33 cellular contexts compared by ENCODE assay signal in the genomic region with DNA sequence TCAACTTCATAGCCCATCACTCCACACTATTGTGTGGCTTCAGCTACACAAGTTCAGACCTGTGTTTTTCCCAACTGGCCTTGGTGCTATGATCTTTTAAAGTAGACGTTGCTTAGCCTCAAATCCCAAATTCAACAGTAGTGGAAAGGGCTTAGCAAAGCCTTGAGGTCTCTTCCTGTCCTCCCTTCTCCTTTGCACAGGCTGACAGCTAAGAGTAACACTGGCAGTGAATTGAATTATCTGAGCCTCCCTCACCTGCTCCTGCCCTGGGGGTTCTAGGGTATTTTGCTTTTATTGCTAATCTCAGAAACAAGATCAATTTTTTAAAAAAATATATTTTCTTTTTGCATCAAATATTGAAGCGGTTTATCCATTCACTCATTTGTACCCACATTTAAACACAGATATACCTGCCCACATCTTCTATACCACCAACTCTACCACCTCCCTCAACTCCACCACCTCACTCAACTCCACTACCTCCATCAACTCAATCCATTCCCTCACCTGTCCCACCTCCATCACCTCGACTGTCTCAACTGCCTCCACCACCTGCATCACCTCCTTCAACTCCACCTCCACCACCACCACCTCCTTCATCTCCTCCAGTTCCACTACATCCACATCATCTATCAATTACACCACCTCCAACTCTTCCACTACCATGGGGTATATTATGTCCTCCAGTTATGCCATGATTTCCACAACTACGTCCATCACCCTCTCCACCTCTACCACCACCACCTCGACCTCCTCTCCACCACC. TPM values are rescaled to one million over a fixed set of nuclear protein-coding genes. Genes with fewer than 3 reads are reported as not detected.
"Had no signal": no experiment of that assay in that cellular context is flagged by ENCODE, and none has a peak within 500 bp of the region (broad histone marks: within the 10 kb centered on the region; RNA-seq: fewer than 3 reads in every experiment).

No MANE protein-coding gene starts in this region.

- H3K4me3 Mint-ChIP-seq: activated CD4-positive, alpha-beta memory T cell treated with anti-CD3 and anti-CD28 coated beads, Interleukin-2, amount 10 ng/mL, durations not matched to agents 7 days and 5 days; activated CD8-positive, alpha-beta memory T cell treated with anti-CD3 and anti-CD28 coated beads, Interleukin-2, amount 10 ng/mL, durations not matched to agents 7 days and 5 days; activated naive CD4-positive, alpha-beta T cell treated with anti-CD3 and anti-CD28 coated beads, Interleukin-2, amount 10 ng/mL, durations not matched to agents 7 days and 5 days; activated naive CD8-positive, alpha-beta T cell; activated naive CD8-positive, alpha-beta T cell treated with anti-CD3 and anti-CD28 coated beads, Interleukin-2, amount 50 U/mL, for 24 hours had no signal

- DNase-seq: activated CD4-positive, alpha-beta memory T cell treated with anti-CD3 and anti-CD28 coated beads, Interleukin-2, amount 10 ng/mL, durations not matched to agents 7 days and 5 days; activated CD4-positive, alpha-beta T cell treated with anti-CD3 and anti-CD28 coated beads for 1 hour; activated CD4-positive, alpha-beta T cell treated with anti-CD3 and anti-CD28 coated beads for 48 hours; activated CD4-positive, CD25-positive, alpha-beta regulatory T cell; activated CD8-positive, alpha-beta memory T cell treated with anti-CD3 and anti-CD28 coated beads for 24 hours; activated CD8-positive, alpha-beta memory T cell treated with anti-CD3 and anti-CD28 coated beads, Interleukin-2, amount 10 ng/mL, durations not matched to agents 7 days and 5 days; activated CD8-positive, alpha-beta memory T cell treated with anti-CD3 and anti-CD28 coated beads, Interleukin-2, amount 50 U/mL, for 48 hours; activated effector memory CD4-positive, alpha-beta T cell treated with Interleukin-2 at 50 U/mL for 16 hours; activated naive CD4-positive, alpha-beta T cell treated with anti-CD3 and anti-CD28 coated beads, Interleukin-2, amount 10 ng/mL, durations not matched to agents 7 days and 5 days; activated naive CD8-positive, alpha-beta T cell treated with anti-CD3 and anti-CD28 coated beads, Interleukin-2, amount 50 U/mL, for 24 hours; activated T-cell treated with anti-CD3 and anti-CD28 coated beads, Interleukin-2, amount 50 U/mL, for 48 hours; anterior cingulate cortex; brain microvascular endothelial cell; central memory CD4-positive, alpha-beta T cell; Karpas-422; NCI-H1105 treated with DMSO at 0.1 percent for 48 hours; NCI-H1436; NCI-H1694 treated with DMSO at 0.1 percent for 48 hours; NCI-H2029; NCI-H345; NCI-H524 treated with DMSO at 0.1 percent for 48 hours; NCI-H748 treated with DMSO at 0.1 percent for 48 hours; NK-92 treated with Interleukin-12 subunit alpha and Interleukin-12 subunit beta, amount 100 ng/mL, for 24 hours; PC-9; SW 1271; T-helper 1 cell; T1000; WERI-Rb-1 had no signal

- H3K27ac ChIP-seq: brain microvascular endothelial cell, PC-9, RWPE1, WERI-Rb-1 had no signal

- H2AFZ ChIP-seq: PC-9 had no signal

- H3K36me3 ChIP-seq: brain microvascular endothelial cell, WERI-Rb-1 had no signal

- FAIRE-seq: RCC 7860 had no signal

- ATAC-seq: activated CD8-positive, alpha-beta memory T cell treated with anti-CD3 and anti-CD28 coated beads, Interleukin-2, amount 10 ng/mL, durations not matched to agents 7 days and 5 days; activated naive CD8-positive, alpha-beta T cell treated with anti-CD3 and anti-CD28 coated beads, Interleukin-2, amount 50 U/mL, for 24 hours; Right ventricle myocardium inferior had no signal

- H3K4me2 ChIP-seq: PC-9 had no signal

- H3K9me3 Mint-ChIP-seq: activated CD4-positive, alpha-beta memory T cell treated with anti-CD3 and anti-CD28 coated beads, Interleukin-2, amount 10 ng/mL, durations not matched to agents 7 days and 5 days; activated naive CD4-positive, alpha-beta T cell treated with anti-CD3 and anti-CD28 coated beads, Interleukin-2, amount 10 ng/mL, durations not matched to agents 7 days and 5 days; activated naive CD8-positive, alpha-beta T cell treated with anti-CD3 and anti-CD28 coated beads, Interleukin-2, amount 50 U/mL, for 24 hours had no signal

- H3K27ac Mint-ChIP-seq: activated CD4-positive, alpha-beta memory T cell treated with anti-CD3 and anti-CD28 coated beads, Interleukin-2, amount 10 ng/mL, durations not matched to agents 7 days and 5 days; activated CD8-positive, alpha-beta memory T cell treated with anti-CD3 and anti-CD28 coated beads, Interleukin-2, amount 10 ng/mL, durations not matched to agents 7 days and 5 days; activated naive CD4-positive, alpha-beta T cell treated with anti-CD3 and anti-CD28 coated beads, Interleukin-2, amount 10 ng/mL, durations not matched to agents 7 days and 5 days; activated naive CD8-positive, alpha-beta T cell; activated naive CD8-positive, alpha-beta T cell treated with anti-CD3 and anti-CD28 coated beads, Interleukin-2, amount 50 U/mL, for 24 hours had no signal

- H3K4me3 ChIP-seq: PC-9 had no signal

- H3K36me3 Mint-ChIP-seq: activated CD8-positive, alpha-beta memory T cell treated with anti-CD3 and anti-CD28 coated beads, Interleukin-2, amount 10 ng/mL, durations not matched to agents 7 days and 5 days; activated naive CD4-positive, alpha-beta T cell treated with anti-CD3 and anti-CD28 coated beads, Interleukin-2, amount 10 ng/mL, durations not matched to agents 7 days and 5 days; activated naive CD8-positive, alpha-beta T cell had no signal

RNA-seq across cellular contexts. Expression of gene FGD5, which starts 10.1 kb away (rescaled TPM):
- total RNA-seq: activated CD8-positive, alpha-beta memory T cell treated with anti-CD3 and anti-CD28 coated beads, Interleukin-2, amount 10 ng/mL, durations not matched to agents 7 days and 5 days; MCF 10A; PC-9 had no signal
